Comparison of ENCODE assay signal across 8 cellular contexts in genomic region chr5:116577064-116577788, GRCh38. TPM values are rescaled to one million over a fixed set of nuclear protein-coding genes. Genes with fewer than 3 reads are reported as not detected.
A peak's percentile ranks its signal among the peaks of the same experiment; 100 is the strongest.
DNase-seq lines count a peak whose midpoint lies in the region; TF ChIP-seq lines count a peak whose summit lies in the region.

No MANE protein-coding gene starts in this region.

- no peaks in the 10 kb centered on the region for H3K9me3 Mint-ChIP-seq in MCF 10A (ENCODE audit: unreplicated experiment)

- no peaks in the 10 kb centered on the region for H3K9me3 ChIP-seq in HEK293 (ENCODE audit: control insufficient read depth, insufficient read depth, low read depth, low read length)
- no peaks in the 10 kb centered on the region for H3K9me3 ChIP-seq in HUES6 (ENCODE audit: control insufficient read depth, insufficient read depth, low read depth, low read length)
- H3K9me3 ChIP-seq in osteoblast (ENCODE audit: low read depth, low read length), result no peaks in the 10 kb centered on the region

- H3K4me2 ChIP-seq in osteoblast (ENCODE audit: insufficient read depth, low read length), result no peak overlapping the region

- no peak overlapping the region for H3K27ac Mint-ChIP-seq in MCF 10A (ENCODE audit: low read depth, unreplicated experiment)

- DNase-seq in NCI-H748 (lab: John Stamatoyannopoulos, UW; ENCODE audit: unreplicated experiment), result peak; percentile 22
- DNase-seq in NCI-H748 treated with DMSO at 0.1 percent for 48 hours (lab: John Stamatoyannopoulos, UW), result no peak
- DNase-seq in osteoblast (ENCODE audit: insufficient read length, low spot score, missing footprints), result peak; percentile 39
- DNase-seq in putamen (ENCODE audit: low spot score), result no peak
- DNase-seq in mesenteric fat pad (ENCODE audit: low spot score), result no peak
- no peak for DNase-seq in MCF 10A (ENCODE audit: unreplicated experiment)

- H3K9ac ChIP-seq in HUES6 (ENCODE audit: low read length), result no peak overlapping the region

- intact Hi-C loops in MCF 10A (cut with micrococcal nuclease), result loop anchor here (10.0 kb wide), 1 partner anchor 498 kb away; no protein-coding TSS in a partner anchor

- TF ChIP-seq CTCF in HEK293 (tag by site-specific recombination; IDR thresholded peaks at IDR 0.05) (no peak), osteoblast (IDR thresholded peaks at IDR 0.05; ENCODE audit: extremely low read depth, low read depth, low read length) (no peak), MCF 10A (IDR thresholded peaks at IDR 0.05; ENCODE audit: unreplicated experiment) (no peak)

- POLR2A ChIA-PET in HEK293 (lab: Yijun Ruan, JAX) (no interaction called here), MCF 10A (lab: Yijun Ruan, JAX) (no interaction called here)

- BruUV-seq in MCF 10A (replicated peaks; lab: Mats Ljungman, UMichigan), result no TSS peak

- H3K27me3 ChIP-seq in HUES6 (ENCODE audit: control insufficient read depth, insufficient read depth, low read length), result no peaks in the 10 kb centered on the region
- H3K27me3 ChIP-seq in osteoblast (ENCODE audit: insufficient read depth, low read length), result peaks cover 48% of the 10 kb centered on the region

- H3K36me3 Mint-ChIP-seq in MCF 10A (ENCODE audit: insufficient read depth, unreplicated experiment), result peaks cover 7% of the 10 kb centered on the region

- no peaks in the 10 kb centered on the region for H3K36me3 ChIP-seq in HEK293 (ENCODE audit: control insufficient read depth in 2 of 2, insufficient read depth in 1 of 2, low read length in 2 of 2)
- peaks cover 17% of the 10 kb centered on the region for H3K36me3 ChIP-seq in HUES6 (ENCODE audit: control insufficient read depth, insufficient read depth, low read length)
- no peaks in the 10 kb centered on the region for H3K36me3 ChIP-seq in osteoblast (ENCODE audit: insufficient read depth, low read length)

- H3K27me3 Mint-ChIP-seq in MCF 10A (ENCODE audit: insufficient read depth, unreplicated experiment), result no peaks in the 10 kb centered on the region

- CTCF ChIA-PET in HEK293 (lab: Yijun Ruan, JAX) (interaction anchor here (0.6 to 1.1 kb wide), 7 partner anchors 7 to 876 kb away, joined by 3 to 6 read pairs (median 3); no protein-coding TSS in a partner anchor), MCF 10A (lab: Yijun Ruan, JAX) (interaction anchor here (0.6 to 2.2 kb wide), 12 partner anchors 9 to 964 kb away, joined by 3 to 10 read pairs (median 4); no protein-coding TSS in a partner anchor)

- no peak overlapping the region for H2AFZ ChIP-seq in osteoblast (ENCODE audit: low read length)

- no peaks in the 10 kb centered on the region for H3K4me1 ChIP-seq in HEK293 (ENCODE audit: control insufficient read depth, insufficient read depth, low read length)
- peaks cover 25% of the 10 kb centered on the region for H3K4me1 ChIP-seq in HUES6 (ENCODE audit: control insufficient read depth, insufficient read depth, low read length)
- H3K4me1 ChIP-seq in osteoblast (ENCODE audit: insufficient read depth, low read length), result peaks cover 11% of the 10 kb centered on the region

- H3K4me3 ChIP-seq in HEK293 (ENCODE audit: low read depth, low read length), result no peak overlapping the region
- peak overlapping the region; percentile 98; the same call in 1 of the 2 replicates for H3K4me3 ChIP-seq in HUES6 (ENCODE audit: low read depth, low read length)
- H3K4me3 ChIP-seq in osteoblast (ENCODE audit: insufficient read depth, low read length), result no peak overlapping the region

- no peaks in the 10 kb centered on the region for H3K79me2 ChIP-seq in osteoblast (ENCODE audit: insufficient read depth, low read length)

- H3K27ac ChIP-seq in HEK293 (ENCODE audit: extremely low read depth, low read depth, low read length) (no peak overlapping the region), HUES6 (ENCODE audit: low read depth, low read length) (peak overlapping the region; percentile 88; the same call in 1 of the 2 replicates), osteoblast (ENCODE audit: low read depth, low read length) (no peak overlapping the region)

- H3K4me3 Mint-ChIP-seq in MCF 10A (ENCODE audit: unreplicated experiment), result no peak overlapping the region

- H3K4me1 Mint-ChIP-seq in MCF 10A (ENCODE audit: insufficient read depth, unreplicated experiment), result peaks cover 5% of the 10 kb centered on the region

- H4K20me1 ChIP-seq in osteoblast (ENCODE audit: insufficient read depth, low read length), result no peaks in the 10 kb centered on the region

TF ChIP-seq in HEK293, 187 proteins besides CTCF, POLR2A, EP300 and RAD21 (continues in another document):
- TF ChIP-seq ZNF221 (tag by site-specific recombination; IDR thresholded peaks at IDR 0.05; ENCODE audit: borderline replicate concordance) (no peak), ZNF394 (tag by site-specific recombination; IDR thresholded peaks at IDR 0.05; ENCODE audit: borderline replicate concordance) (peak; percentile 66; the same call in 1 of the 2 replicates), SCRT2 (tag by site-specific recombination; IDR thresholded peaks at IDR 0.05) (peak; percentile 74), ZNF776 (tag by site-specific recombination; IDR thresholded peaks at IDR 0.05; ENCODE audit: borderline replicate concordance) (no peak), GLIS1 (tag by site-specific recombination; IDR thresholded peaks at IDR 0.05) (peak; percentile 54), OSR2 (tag by site-specific recombination; IDR thresholded peaks at IDR 0.05) (peak; percentile 88), ZNF10 (tag by site-specific recombination; IDR thresholded peaks at IDR 0.05) (no peak), ZXDB (tag by site-specific recombination; IDR thresholded peaks at IDR 0.05) (no peak), ZNF76 (tag by site-specific recombination; IDR thresholded peaks at IDR 0.05; ENCODE audit: borderline replicate concordance, low read depth) (no peak), IKZF3 (tag by site-specific recombination; IDR thresholded peaks at IDR 0.05) (0 out of 2 replicates have a peak, but pooled peaks have one; percentile 9), ZBTB48 (tag by site-specific recombination; IDR thresholded peaks at IDR 0.05) (peak; percentile 70), ZBTB49 (tag by site-specific recombination; IDR thresholded peaks at IDR 0.05; ENCODE audit: low read depth) (no peak), TRIM28 (IDR thresholded peaks at IDR 0.05; ENCODE audit: borderline replicate concordance, low read length) (no peak), ZNF555 (tag by site-specific recombination; conservative IDR thresholded peaks at IDR 0.05) (no peak), ZNF488 (tag by site-specific recombination; IDR thresholded peaks at IDR 0.05) (no peak), SETDB1 (IDR thresholded peaks at IDR 0.05; ENCODE audit: insufficient read length, low read length) (no peak)
- TF ChIP-seq, protein P1, sequence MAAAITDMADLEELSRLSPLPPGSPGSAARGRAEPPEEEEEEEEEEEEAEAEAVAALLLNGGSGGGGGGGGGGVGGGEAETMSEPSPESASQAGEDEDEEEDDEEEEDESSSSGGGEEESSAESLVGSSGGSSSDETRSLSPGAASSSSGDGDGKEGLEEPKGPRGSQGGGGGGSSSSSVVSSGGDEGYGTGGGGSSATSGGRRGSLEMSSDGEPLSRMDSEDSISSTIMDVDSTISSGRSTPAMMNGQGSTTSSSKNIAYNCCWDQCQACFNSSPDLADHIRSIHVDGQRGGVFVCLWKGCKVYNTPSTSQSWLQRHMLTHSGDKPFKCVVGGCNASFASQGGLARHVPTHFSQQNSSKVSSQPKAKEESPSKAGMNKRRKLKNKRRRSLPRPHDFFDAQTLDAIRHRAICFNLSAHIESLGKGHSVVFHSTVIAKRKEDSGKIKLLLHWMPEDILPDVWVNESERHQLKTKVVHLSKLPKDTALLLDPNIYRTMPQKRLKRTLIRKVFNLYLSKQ (tag by site-specific recombination; IDR thresholded peaks at IDR 0.05; ENCODE audit: borderline replicate concordance), result no peak

RNA-seq across cellular contexts. Expression of gene SEMA6A, which starts 2.6 kb away (rescaled TPM):
- under 0.01 TPM in 2 replicates for total RNA-seq in osteoblast
- 24.0 TPM for total RNA-seq in mesenteric fat pad
- 1.5 and 2.1 TPM in 2 replicates for total RNA-seq in MCF 10A (2022)

Comparison
In these comparisons a context has a peak if more than half of its experiments do, and no peak if none do; other contexts are left out.
1. DNase-seq: peak in NCI-H748 (single experiment) and osteoblast (single experiment); none in NCI-H748 treated with DMSO at 0.1 percent for 48 hours (single experiment), putamen (single experiment), mesenteric fat pad (single experiment) and MCF 10A (single experiment).